ENCODE assay signal across 38 cellular contexts in the genomic region with DNA sequence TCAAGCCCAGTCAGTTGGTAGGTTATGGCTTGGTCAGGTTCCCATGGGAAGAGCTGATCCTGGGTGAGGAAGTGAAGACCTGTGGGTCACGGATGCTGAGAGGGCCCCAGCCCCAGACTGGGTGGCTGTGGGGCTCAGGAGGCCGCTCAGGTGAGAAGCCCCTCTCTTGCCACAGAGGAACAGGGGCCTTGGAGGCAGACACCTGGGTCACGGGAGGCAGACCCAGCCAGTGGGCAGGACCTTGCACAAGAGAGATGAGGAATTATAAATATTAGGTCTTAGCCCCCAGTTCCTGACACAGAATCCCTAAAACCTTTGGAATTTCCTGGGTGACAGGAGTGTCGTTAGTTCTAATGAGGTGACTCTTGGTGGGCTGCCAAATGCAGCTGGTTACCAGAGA. TPM values are rescaled to one million over a fixed set of nuclear protein-coding genes. Genes with fewer than 3 reads are reported as not detected.
"Had no signal": no experiment of that assay in that cellular context is flagged by ENCODE, and none has a peak within 500 bp of the region (broad histone marks: within the 10 kb centered on the region; RNA-seq: fewer than 3 reads in every experiment).

No MANE protein-coding gene starts in this region.

- DNase-seq: activated B cell treated with CpG ODN at 0.5 μM for 24 hours; activated CD4-positive, alpha-beta memory T cell treated with anti-CD3 and anti-CD28 coated beads for 36 hours; activated CD4-positive, alpha-beta T cell treated with anti-CD3 and anti-CD28 coated beads for 4 hours; activated CD4-positive, alpha-beta T cell treated with anti-CD3 and anti-CD28 coated beads, Interleukin-2, amount 10 ng/mL, durations not matched to agents 24 days and 14 days; activated CD4-positive, alpha-beta T cell treated with anti-CD3 and anti-CD28 coated beads, Interleukin-2, amount 50 U/mL, for 1 hour; activated CD4-positive, alpha-beta T cell treated with anti-CD3 and anti-CD28 coated beads, Interleukin-2, amount 50 U/mL, for 4 hours; activated CD4-positive, CD25-positive, alpha-beta regulatory T cell treated with anti-CD3 and anti-CD28 coated beads, Interleukin-2, amount 50 U/mL, for 72 hours; activated CD8-positive, alpha-beta memory T cell treated with anti-CD3 and anti-CD28 coated beads, Interleukin-2, amount 50 U/mL, for 4 hours; activated CD8-positive, alpha-beta T cell treated with anti-CD3 and anti-CD28 coated beads for 36 hours; activated effector memory CD4-positive, alpha-beta T cell treated with anti-CD3 and anti-CD28 coated beads, Interleukin-2, amount 50 U/mL, for 16 hours; activated gamma-delta T cell treated with Interleukin-2 at 50 U/mL for 16 hours; activated naive CD4-positive, alpha-beta T cell; activated naive CD4-positive, alpha-beta T cell treated with anti-CD3 and anti-CD28 coated beads for 36 hours; activated naive CD4-positive, alpha-beta T cell treated with anti-CD3 and anti-CD28 coated beads, Interleukin-2, amount 50 U/mL, for 16 hours; activated naive CD8-positive, alpha-beta T cell treated with anti-CD3 and anti-CD28 coated beads for 36 hours; activated T-cell treated with anti-CD3 and anti-CD28 coated beads for 4 hours; activated T-cell treated with anti-CD3 and anti-CD28 coated beads, Interleukin-2, amount 50 U/mL, for 1 hour; activated T-cell treated with anti-CD3 and anti-CD28 coated beads, Interleukin-2, amount 50 U/mL, for 4 hours; activated T-cell treated with anti-CD3 and anti-CD28 coated beads, Interleukin-2, amount 50 U/mL, for 72 hours; adrenal gland; amygdala; anterior cingulate cortex; caudate nucleus; cerebellar nuclear complex; T-helper 2 cell; T-helper 9 cell had no signal

- H3K9me3 Mint-ChIP-seq: activated B cell treated with CpG ODN at 0.5 μM for 24 hours; activated CD4-positive, alpha-beta memory T cell treated with anti-CD3 and anti-CD28 coated beads for 36 hours; activated CD4-positive, alpha-beta T cell treated with anti-CD3 and anti-CD28 coated beads, Interleukin-2, amount 10 ng/mL, durations not matched to agents 24 days and 14 days; activated CD8-positive, alpha-beta T cell treated with anti-CD3 and anti-CD28 coated beads for 36 hours; activated naive CD4-positive, alpha-beta T cell treated with anti-CD3 and anti-CD28 coated beads for 36 hours; activated naive CD4-positive, alpha-beta T cell treated with anti-CD3 and anti-CD28 coated beads, Interleukin-2, amount 50 U/mL, for 72 hours; activated naive CD8-positive, alpha-beta T cell treated with anti-CD3 and anti-CD28 coated beads for 36 hours; activated T-cell treated with anti-CD3 and anti-CD28 coated beads, Interleukin-2, amount 50 U/mL, for 4 hours; activated T-cell treated with anti-CD3 and anti-CD28 coated beads, Interleukin-2, amount 50 U/mL, for 72 hours; activated T-helper 1 cell treated with anti-CD3 and anti-CD28 coated beads, Interleukin-12 subunit alpha, Interleukin-12 subunit beta, Interleukin-2, Interleukin-4 antibody, amounts not matched to agents 30 ng/mL and 10 ng/mL and 1 ng/mL, durations not matched to agents 14 hours and 24 hours and 36 hours; activated T-helper 17 cell treated with anti-CD3 and anti-CD28 coated beads, Interleukin-2, amount 50 U/mL, for 72 hours; brain; central memory CD8-positive, alpha-beta T cell; T-helper 1 cell treated with Interleukin-12 subunit alpha and Interleukin-12 subunit beta and Interleukin-4 antibody, amounts not matched to agents 30 μg/mL and 1 μg/mL, for 36 hours; T-helper 2 cell treated with Interferon-gamma antibody and Interleukin-4, amounts not matched to agents 5 μg/mL and 100 μg/mL, for 36 hours had no signal

- H3K36me3 Mint-ChIP-seq: activated CD4-positive, alpha-beta memory T cell treated with anti-CD3 and anti-CD28 coated beads for 36 hours; activated naive CD4-positive, alpha-beta T cell treated with anti-CD3 and anti-CD28 coated beads, Interleukin-2, amount 50 U/mL, for 72 hours; activated naive CD8-positive, alpha-beta T cell treated with anti-CD3 and anti-CD28 coated beads for 36 hours; brain had no signal

- H3K4me3 ChIP-seq: adrenal gland, ascending aorta, cardiac muscle cell had no signal

- H3K27me3 ChIP-seq: adrenal gland, ascending aorta, cardiac muscle cell had no signal

- H3K9me3 ChIP-seq: adrenal gland, ascending aorta had no signal

- H3K27ac Mint-ChIP-seq: activated B cell treated with CpG ODN at 0.5 μM for 24 hours; activated CD4-positive, alpha-beta memory T cell treated with anti-CD3 and anti-CD28 coated beads for 36 hours; activated CD4-positive, alpha-beta T cell treated with anti-CD3 and anti-CD28 coated beads, Interleukin-2, amount 10 ng/mL, durations not matched to agents 24 days and 14 days; activated CD8-positive, alpha-beta T cell treated with anti-CD3 and anti-CD28 coated beads for 36 hours; activated naive CD4-positive, alpha-beta T cell treated with anti-CD3 and anti-CD28 coated beads for 36 hours; activated naive CD4-positive, alpha-beta T cell treated with anti-CD3 and anti-CD28 coated beads, Interleukin-2, amount 50 U/mL, for 72 hours; activated naive CD8-positive, alpha-beta T cell treated with anti-CD3 and anti-CD28 coated beads for 36 hours; activated T-cell treated with anti-CD3 and anti-CD28 coated beads, Interleukin-2, amount 50 U/mL, for 72 hours; activated T-helper 1 cell treated with anti-CD3 and anti-CD28 coated beads, Interleukin-12 subunit alpha, Interleukin-12 subunit beta, Interleukin-2, Interleukin-4 antibody, amounts not matched to agents 30 ng/mL and 10 ng/mL and 1 ng/mL, durations not matched to agents 14 hours and 24 hours and 36 hours; activated T-helper 17 cell treated with anti-CD3 and anti-CD28 coated beads, Interleukin-2, amount 50 U/mL, for 72 hours; brain; T-helper 1 cell treated with Interleukin-12 subunit alpha and Interleukin-12 subunit beta and Interleukin-4 antibody, amounts not matched to agents 30 μg/mL and 1 μg/mL, for 36 hours; T-helper 2 cell treated with Interferon-gamma antibody and Interleukin-4, amounts not matched to agents 5 μg/mL and 100 μg/mL, for 36 hours had no signal

- H3K36me3 ChIP-seq: adrenal gland, ascending aorta, cardiac muscle cell had no signal

- H3K4me3 Mint-ChIP-seq: activated B cell treated with CpG ODN at 0.5 μM for 24 hours; activated CD4-positive, alpha-beta memory T cell treated with anti-CD3 and anti-CD28 coated beads for 36 hours; activated CD4-positive, alpha-beta T cell treated with anti-CD3 and anti-CD28 coated beads, Interleukin-2, amount 10 ng/mL, durations not matched to agents 24 days and 14 days; activated CD8-positive, alpha-beta T cell treated with anti-CD3 and anti-CD28 coated beads for 36 hours; activated naive CD4-positive, alpha-beta T cell treated with anti-CD3 and anti-CD28 coated beads for 36 hours; activated naive CD8-positive, alpha-beta T cell treated with anti-CD3 and anti-CD28 coated beads for 36 hours; activated T-cell treated with anti-CD3 and anti-CD28 coated beads, Interleukin-2, amount 50 U/mL, for 4 hours; activated T-cell treated with anti-CD3 and anti-CD28 coated beads, Interleukin-2, amount 50 U/mL, for 72 hours; activated T-helper 1 cell treated with anti-CD3 and anti-CD28 coated beads, Interleukin-12 subunit alpha, Interleukin-12 subunit beta, Interleukin-2, Interleukin-4 antibody, amounts not matched to agents 30 ng/mL and 10 ng/mL and 1 ng/mL, durations not matched to agents 14 hours and 24 hours and 36 hours; activated T-helper 17 cell treated with anti-CD3 and anti-CD28 coated beads, Interleukin-2, amount 50 U/mL, for 72 hours; brain; central memory CD8-positive, alpha-beta T cell; T-helper 1 cell treated with Interleukin-12 subunit alpha and Interleukin-12 subunit beta and Interleukin-4 antibody, amounts not matched to agents 30 μg/mL and 1 μg/mL, for 36 hours; T-helper 2 cell treated with Interferon-gamma antibody and Interleukin-4, amounts not matched to agents 5 μg/mL and 100 μg/mL, for 36 hours had no signal

- ATAC-seq: activated CD8-positive, alpha-beta T cell treated with anti-CD3 and anti-CD28 coated beads for 36 hours; activated naive CD4-positive, alpha-beta T cell treated with anti-CD3 and anti-CD28 coated beads, Interleukin-2, amount 50 U/mL, for 72 hours; activated T-cell treated with anti-CD3 and anti-CD28 coated beads, Interleukin-2, amount 50 U/mL, for 4 hours; activated T-cell treated with anti-CD3 and anti-CD28 coated beads, Interleukin-2, amount 50 U/mL, for 72 hours; activated T-helper 17 cell treated with anti-CD3 and anti-CD28 coated beads, Interleukin-2, amount 50 U/mL, for 72 hours had no signal

- H3K27ac ChIP-seq: adrenal gland, ascending aorta, cardiac muscle cell, VCaP had no signal

- H3K4me1 Mint-ChIP-seq: activated B cell treated with CpG ODN at 0.5 μM for 24 hours; central memory CD8-positive, alpha-beta T cell had no signal

- H3K4me1 ChIP-seq: adrenal gland, ascending aorta had no signal

RNA-seq across cellular contexts. Expression of a gene that starts 10.6 kb away (rescaled TPM):
- total RNA-seq: activated B cell treated with CpG ODN at 0.5 μM for 24 hours; activated CD4-positive, alpha-beta T cell treated with anti-CD3 and anti-CD28 coated beads, Interleukin-2, amount 10 ng/mL, durations not matched to agents 24 days and 14 days; activated CD8-positive, alpha-beta memory T cell treated with anti-CD3 and anti-CD28 coated beads for 36 hours; activated CD8-positive, alpha-beta T cell treated with anti-CD3 and anti-CD28 coated beads for 36 hours; activated naive CD4-positive, alpha-beta T cell treated with anti-CD3 and anti-CD28 coated beads for 36 hours; activated naive CD4-positive, alpha-beta T cell treated with anti-CD3 and anti-CD28 coated beads, Interleukin-2, amount 50 U/mL, for 72 hours; activated naive CD8-positive, alpha-beta T cell treated with anti-CD3 and anti-CD28 coated beads for 36 hours; activated T-cell treated with anti-CD3 and anti-CD28 coated beads, Interleukin-2, amount 50 U/mL, for 4 hours; activated T-cell treated with anti-CD3 and anti-CD28 coated beads, Interleukin-2, amount 50 U/mL, for 72 hours; activated T-helper 1 cell treated with anti-CD3 and anti-CD28 coated beads, Interleukin-12 subunit alpha, Interleukin-12 subunit beta, Interleukin-2, Interleukin-4 antibody, amounts not matched to agents 30 ng/mL and 10 ng/mL and 1 ng/mL, durations not matched to agents 14 hours and 24 hours and 36 hours; activated T-helper 17 cell treated with anti-CD3 and anti-CD28 coated beads, Interleukin-2, amount 50 U/mL, for 72 hours; bronchial epithelial cell had no signal

RNA-seq across cellular contexts. Expression of a gene that starts 59.1 kb away (rescaled TPM):
- total RNA-seq: activated CD4-positive, alpha-beta memory T cell treated with anti-CD3 and anti-CD28 coated beads for 36 hours; activated CD4-positive, alpha-beta T cell treated with anti-CD3 and anti-CD28 coated beads, Interleukin-2, amount 10 ng/mL, durations not matched to agents 24 days and 14 days; activated CD8-positive, alpha-beta memory T cell treated with anti-CD3 and anti-CD28 coated beads for 36 hours; activated CD8-positive, alpha-beta T cell treated with anti-CD3 and anti-CD28 coated beads for 36 hours had no signal
